9 cellular contexts compared by ENCODE assay signal in genomic region chr6:128655978-128656498, GRCh38.
DNase-seq lines count a peak whose midpoint lies in the region; ATAC-seq and TF ChIP-seq lines count a peak whose summit lies in the region.
"Had no signal": no experiment of that assay in that cellular context is flagged by ENCODE, and none has a peak within 500 bp of the region (broad histone marks: within the 10 kb centered on the region; RNA-seq: fewer than 3 reads in every experiment).

No MANE protein-coding gene starts in this region.

- no peak overlapping the region for H2AFZ ChIP-seq in Karpas-422 (ENCODE audit: low read length)

- H3K4me1 ChIP-seq in Karpas-422 (ENCODE audit: low read length) (no peaks in the 10 kb centered on the region), upper lobe of left lung (no peaks in the 10 kb centered on the region)

- peaks cover 7% of the 10 kb centered on the region for H3K9me3 ChIP-seq in Karpas-422 (ENCODE audit: low read length)
- H3K9me3 ChIP-seq in upper lobe of left lung = no peaks in the 10 kb centered on the region

- H3K27ac ChIP-seq in Karpas-422 (ENCODE audit: low read length) (no peak overlapping the region), upper lobe of left lung (no peak overlapping the region)
- H3K27ac ChIP-seq: 22Rv1 had no signal

- H3K9ac ChIP-seq in Karpas-422 (ENCODE audit: low read length) = no peak overlapping the region

- ATAC-seq in HG02763 (IDR thresholded peaks at IDR 0.05; ENCODE audit: unreplicated experiment) (peak; percentile 67), upper lobe of left lung (ENCODE audit: low FRiP score in 2 of 2) (no peak)

- H3K9me2 ChIP-seq in Karpas-422 (replicated peaks; ENCODE audit: insufficient read depth, low read length) = no peaks in the 10 kb centered on the region

- H3K36me3 ChIP-seq in Karpas-422 (ENCODE audit: insufficient read depth, low read length) (no peaks in the 10 kb centered on the region), upper lobe of left lung (no peaks in the 10 kb centered on the region)

- DNase-seq in DMS53 (lab: John Stamatoyannopoulos, UW) (peak; percentile 46), DMS53 treated with DMSO at 0.1 percent for 48 hours (lab: John Stamatoyannopoulos, UW; ENCODE audit: unreplicated experiment) (no peak), RPMI7951 (ENCODE audit: low read depth) (peak; percentile 99), foreskin melanocyte (peak; percentile 97), Karpas-422 (no peak), cerebellum (ENCODE audit: low spot score) (no peak), upper lobe of left lung (no peak)

- H3K79me2 ChIP-seq in Karpas-422 (ENCODE audit: low read length) = no peaks in the 10 kb centered on the region

- no peaks in the 10 kb centered on the region for H3K27me3 ChIP-seq in Karpas-422 (ENCODE audit: low read length)
- H3K27me3 ChIP-seq in upper lobe of left lung = peaks cover 0 to 3% (median 0%) of the 10 kb centered on the region in 4 donors

- no peak overlapping the region for H3K4me2 ChIP-seq in Karpas-422 (ENCODE audit: low read depth, low read length, poor library complexity, severe bottlenecking)

- no peak for TF ChIP-seq POLR2A in upper lobe of left lung (IDR thresholded peaks at IDR 0.05)

- no peak for TF ChIP-seq EP300 in upper lobe of left lung (IDR thresholded peaks at IDR 0.05)

- WGBS in upper lobe of left lung, 2 donors = 55 to 60% methylated on average over 1 of the region's 1 CpG

- TF ChIP-seq CTCF in upper lobe of left lung (IDR thresholded peaks at IDR 0.05) = no peak

- H3K4me3 ChIP-seq in Karpas-422 (ENCODE audit: low read length) (no peak overlapping the region), upper lobe of left lung (no peak overlapping the region)

- no peaks in the 10 kb centered on the region for H4K20me1 ChIP-seq in Karpas-422 (ENCODE audit: insufficient read depth, low read depth, low read length)

Comparison
In these comparisons a context has a peak if more than half of its experiments do, and no peak if none do; other contexts are left out.
1. DNase-seq: peak in DMS53 (single experiment), RPMI7951 (single experiment) and foreskin melanocyte (single experiment); none in DMS53 treated with DMSO at 0.1 percent for 48 hours (single experiment), Karpas-422 (single experiment), cerebellum (single experiment) and upper lobe of left lung (0 of 2).